Comparison of ENCODE assay signal across 1 cellular context in genomic region chr22:43681724-43682360, GRCh38.
TF ChIP-seq lines count a peak whose summit lies in the region.

No MANE protein-coding gene starts in this region.

TF ChIP-seq in GM23338, 12 proteins besides CTCF, POLR2A, EP300 and RAD21 (continued from another document):
- TF ChIP-seq ZNF462 (CRISPR knock-in tag; IDR thresholded peaks at IDR 0.05) (no peak), CREB1 (CRISPR knock-in tag; IDR thresholded peaks at IDR 0.05; ENCODE audit: low read depth) (no peak), JUNB (IDR thresholded peaks at IDR 0.05; ENCODE audit: unreplicated experiment) (no peak), ETS1 (IDR thresholded peaks at IDR 0.05) (no peak), EZH2 (IDR thresholded peaks at IDR 0.05; ENCODE audit: low read depth, unreplicated experiment) (no peak), EZH2phosphoT487 (IDR thresholded peaks at IDR 0.05; ENCODE audit: unreplicated experiment) (no peak)
